ENCODE assay signal across 25 cellular contexts in the genomic region with DNA sequence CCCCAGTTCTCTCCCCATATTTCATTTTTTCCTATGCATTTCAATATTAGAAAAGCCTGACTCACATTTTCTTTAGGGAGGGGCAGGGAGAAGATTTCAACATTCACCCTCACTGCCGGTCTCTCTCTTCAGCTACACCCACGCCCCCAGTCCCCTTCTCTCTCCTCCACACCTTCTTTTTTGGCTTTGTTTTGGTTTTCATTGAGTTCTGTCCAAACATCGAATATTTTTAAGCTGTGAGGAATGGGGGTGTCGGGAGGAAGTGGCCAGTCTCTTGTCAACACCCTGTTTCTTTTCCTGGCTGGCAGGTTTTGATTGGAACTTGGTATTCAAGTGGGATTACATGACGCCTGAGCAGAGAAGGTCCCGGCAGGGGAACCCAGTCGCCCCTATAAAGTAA.
DNase-seq lines count a peak whose midpoint lies in the region; ATAC-seq and TF ChIP-seq lines count a peak whose summit lies in the region.
"Had no signal": no experiment of that assay in that cellular context is flagged by ENCODE, and none has a peak within 500 bp of the region (broad histone marks: within the 10 kb centered on the region; RNA-seq: fewer than 3 reads in every experiment).

No MANE protein-coding gene starts in this region.

- H4K20me1 ChIP-seq in mammary epithelial cell (ENCODE audit: insufficient read depth, low read length) (no peaks in the 10 kb centered on the region), OCI-LY7 (ENCODE audit: insufficient read depth, low read length) (no peaks in the 10 kb centered on the region)

- ATAC-seq in thoracic aorta (ENCODE audit: insufficient number of reproducible peaks, low FRiP score, low read depth): no peak
- no peak for ATAC-seq in HG02759 (IDR thresholded peaks at IDR 0.05; ENCODE audit: unreplicated experiment)
- ATAC-seq: activated T-cell treated with anti-CD3 and anti-CD28 coated beads, Interleukin-2, amount 50 U/mL, for 4 hours; gastrocnemius medialis had no signal

- H3K4me3 Mint-ChIP-seq in MCF 10A (ENCODE audit: unreplicated experiment) (no peak overlapping the region), chondrocyte (ENCODE audit: unreplicated experiment) (no peak overlapping the region)
- H3K4me3 Mint-ChIP-seq: activated T-cell treated with anti-CD3 and anti-CD28 coated beads, Interleukin-2, amount 50 U/mL, for 4 hours; T-helper 1 cell treated with Interleukin-12 subunit alpha and Interleukin-12 subunit beta and Interleukin-4 antibody, amounts not matched to agents 30 μg/mL and 1 μg/mL, for 36 hours had no signal

- H3K36me3 Mint-ChIP-seq in MCF 10A (ENCODE audit: insufficient read depth, unreplicated experiment) (peaks cover 89% of the 10 kb centered on the region), chondrocyte (ENCODE audit: low read depth) (peaks cover 40% of the 10 kb centered on the region)

- H3K36me3 ChIP-seq in mammary epithelial cell (ENCODE audit: insufficient read depth, low read length) (peaks cover 16% of the 10 kb centered on the region), thoracic aorta (peaks cover 19% of the 10 kb centered on the region), OCI-LY7 (ENCODE audit: insufficient read depth, low read length) (peaks cover 34% of the 10 kb centered on the region; the same call in 1 of the 2 replicates)

- H3K9ac ChIP-seq in mammary epithelial cell (ENCODE audit: insufficient read depth, low read length): no peak overlapping the region
- H3K9ac ChIP-seq: BLaER1 had no signal

- no peaks in the 10 kb centered on the region for H3K9me3 ChIP-seq in mammary epithelial cell (replicated peaks; ENCODE audit: insufficient read depth, low read length)
- no peaks in the 10 kb centered on the region for H3K9me3 ChIP-seq in thoracic aorta
- H3K9me3 ChIP-seq in OCI-LY7 (ENCODE audit: low read length): no peaks in the 10 kb centered on the region
- H3K9me3 ChIP-seq: BLaER1, gastrocnemius medialis, left ventricle myocardium inferior, testis had no signal

- intact Hi-C loops in MCF 10A (cut with micrococcal nuclease): loop anchor here (5.0 kb wide), 1 partner anchor 182 kb away; a partner anchor contains a TSS
- intact Hi-C loops in mammary epithelial cell (cut with micrococcal nuclease): no loop called here
- intact Hi-C loops in OCI-LY7 (cut with micrococcal nuclease; ENCODE audit: unreplicated experiment): no loop called here

- in situ Hi-C loops in mammary epithelial cell (cut with MboI; ENCODE audit: low sequenced_read_pairs in 2 of 2): no loop called here

- H3K9me2 ChIP-seq in OCI-LY7 (ENCODE audit: insufficient read depth, low read length): no peaks in the 10 kb centered on the region

- BruUV-seq in MCF 10A (replicated peaks; lab: Mats Ljungman, UMichigan) (no TSS peak), mammary epithelial cell (replicated peaks; lab: Mats Ljungman, UMichigan) (no TSS peak), OCI-LY7 (replicated peaks; lab: Mats Ljungman, UMichigan) (no TSS peak)

- H3K27me3 Mint-ChIP-seq in MCF 10A (ENCODE audit: insufficient read depth, unreplicated experiment) (no peaks in the 10 kb centered on the region), chondrocyte (ENCODE audit: low read depth) (no peaks in the 10 kb centered on the region)

- peaks cover 4% of the 10 kb centered on the region for H3K79me2 ChIP-seq in mammary epithelial cell (ENCODE audit: insufficient read depth, low read length)
- no peaks in the 10 kb centered on the region for H3K79me2 ChIP-seq in OCI-LY7 (ENCODE audit: insufficient read depth, low read depth, low read length)
- H3K79me2 ChIP-seq: hepatocyte had no signal

- 46% methylated on average over 7 of the region's 7 CpGs for WGBS in mammary epithelial cell (ENCODE audit: low coverage, missing lambda C conversion rate)

- H2AFZ ChIP-seq in mammary epithelial cell (ENCODE audit: low read depth, low read length) (no peak overlapping the region), OCI-LY7 (ENCODE audit: low read length) (no peak overlapping the region)
- H2AFZ ChIP-seq: hepatocyte had no signal

- POLR2A ChIA-PET in MCF 10A (lab: Yijun Ruan, JAX): interaction anchor here (0.6 to 1.3 kb wide), 4 partner anchors 11 to 22 kb away, joined by 3 read pairs; no protein-coding TSS in a partner anchor
- POLR2A ChIA-PET in OCI-LY7 (lab: Charles Lee): no interaction called here

- H3K4me2 ChIP-seq in mammary epithelial cell (ENCODE audit: insufficient read depth, low read depth, low read length) (no peak overlapping the region), OCI-LY7 (ENCODE audit: low read length) (no peak overlapping the region)
- H3K4me2 ChIP-seq: BLaER1, hepatocyte had no signal

- H3K4me1 ChIP-seq in mammary epithelial cell (ENCODE audit: insufficient read depth, low read length): no peaks in the 10 kb centered on the region
- peaks cover 42 to 54% of the 10 kb centered on the region in 2 donors for H3K4me1 ChIP-seq in thoracic aorta (ENCODE audit: control insufficient read depth in 1 of 2, low read depth in 2 of 2)
- no peaks in the 10 kb centered on the region for H3K4me1 ChIP-seq in OCI-LY7 (ENCODE audit: insufficient read depth, low read length, poor library complexity, severe bottlenecking)
- H3K4me1 ChIP-seq: gastrocnemius medialis, left ventricle myocardium inferior had no signal

- dilution Hi-C loops in mammary epithelial cell (cut with HindIII; ENCODE audit: low sequenced_read_pairs): no loop called here

- H3K27ac Mint-ChIP-seq in MCF 10A (ENCODE audit: low read depth, unreplicated experiment): peak overlapping the region; percentile 78
- H3K27ac Mint-ChIP-seq in chondrocyte (ENCODE audit: unreplicated experiment): peak overlapping the region; percentile 68
- H3K27ac Mint-ChIP-seq: T-helper 1 cell treated with Interleukin-12 subunit alpha and Interleukin-12 subunit beta and Interleukin-4 antibody, amounts not matched to agents 30 μg/mL and 1 μg/mL, for 36 hours had no signal

- no peak for TF ChIP-seq CTCF in MCF 10A (IDR thresholded peaks at IDR 0.05; ENCODE audit: unreplicated experiment)
- no peak for TF ChIP-seq CTCF in mammary epithelial cell (conservative IDR thresholded peaks at IDR 0.05 in 1 of 2, IDR thresholded peaks at IDR 0.05 in 1 of 2; ENCODE audit: extremely low read depth in 1 of 2, insufficient read depth in 1 of 2, low read depth in 1 of 2, low read length in 2 of 2)
- no peak for TF ChIP-seq CTCF in chondrocyte (IDR thresholded peaks at IDR 0.05)
- no peak for TF ChIP-seq CTCF in thoracic aorta (IDR thresholded peaks at IDR 0.05)
- no peak for TF ChIP-seq CTCF in OCI-LY7 (conservative IDR thresholded peaks at IDR 0.05; ENCODE audit: low read length)

- peak; percentile 55 for DNase-seq in MCF 10A (ENCODE audit: unreplicated experiment)
- DNase-seq in mammary epithelial cell: no peak
- DNase-seq in chondrocyte (ENCODE audit: low spot score): no peak
- peak; percentile 59 for DNase-seq in mesenteric fat pad (ENCODE audit: low spot score)
- no peak for DNase-seq in thoracic aorta (ENCODE audit: low spot score)
- DNase-seq in OCI-LY7 (ENCODE audit: low spot score): no peak
- no peak for DNase-seq in midbrain (lab: John Stamatoyannopoulos, UW)
- DNase-seq: ACHN; activated CD4-positive, alpha-beta T cell treated with anti-CD3 and anti-CD28 coated beads for 1 hour; activated CD8-positive, alpha-beta memory T cell treated with anti-CD3 and anti-CD28 coated beads for 24 hours; activated naive CD4-positive, alpha-beta T cell treated with Interleukin-2 at 50 U/mL for 16 hours; activated T-cell treated with anti-CD3 and anti-CD28 coated beads, Interleukin-2, amount 50 U/mL, for 4 hours; DMS79 treated with DMSO at 0.1 percent for 48 hours; effector CD8-positive, alpha-beta T cell; erythroblast; gastrocnemius medialis; KBM-7; left ventricle myocardium inferior; NCI-H1694 treated with DMSO at 0.1 percent for 48 hours; NCI-H526 treated with DMSO at 0.1 percent for 48 hours; testis had no signal

- no peak overlapping the region for H3K4me3 ChIP-seq in mammary epithelial cell (replicated peaks in 1 of 3; ENCODE audit: insufficient read depth in 1 of 3, low read depth in 2 of 3, low read length in 3 of 3)
- peak overlapping the region; percentile 9 for H3K4me3 ChIP-seq in thoracic aorta
- no peak overlapping the region for H3K4me3 ChIP-seq in OCI-LY7 (ENCODE audit: low read depth, low read length, poor library complexity, severe bottlenecking)
- H3K4me3 ChIP-seq: BLaER1, gastrocnemius medialis, hepatocyte, left ventricle myocardium inferior, testis had no signal

- CTCF ChIA-PET in MCF 10A (lab: Yijun Ruan, JAX): interaction anchor here (0.6 to 1.2 kb wide), 3 partner anchors 13 to 993 kb away, joined by 3 to 4 read pairs (median 3); no protein-coding TSS in a partner anchor
- CTCF ChIA-PET in mammary epithelial cell (lab: Charles Lee; ENCODE audit: low non-redundant PET): no interaction called here
- CTCF ChIA-PET in OCI-LY7 (lab: Charles Lee; ENCODE audit: unreplicated experiment): no interaction called here

- H3K9me3 Mint-ChIP-seq in MCF 10A (ENCODE audit: unreplicated experiment): no peaks in the 10 kb centered on the region
- no peaks in the 10 kb centered on the region for H3K9me3 Mint-ChIP-seq in chondrocyte (ENCODE audit: low read depth)
- H3K9me3 Mint-ChIP-seq: activated T-cell treated with anti-CD3 and anti-CD28 coated beads, Interleukin-2, amount 50 U/mL, for 4 hours; T-helper 1 cell treated with Interleukin-12 subunit alpha and Interleukin-12 subunit beta and Interleukin-4 antibody, amounts not matched to agents 30 μg/mL and 1 μg/mL, for 36 hours had no signal

- H3K27ac ChIP-seq in mammary epithelial cell (ENCODE audit: insufficient read depth, low read depth, low read length): no peak overlapping the region
- peak overlapping the region; percentile 83 to 89 for H3K27ac ChIP-seq in thoracic aorta
- no peak overlapping the region for H3K27ac ChIP-seq in OCI-LY7 (ENCODE audit: low read depth, low read length, poor library complexity, severe bottlenecking)
- H3K27ac ChIP-seq: BLaER1, gastrocnemius medialis, hepatocyte, left ventricle myocardium inferior, testis had no signal

- H3K27me3 ChIP-seq in mammary epithelial cell (ENCODE audit: insufficient read depth, low read length) (no peaks in the 10 kb centered on the region), thoracic aorta (replicated peaks; ENCODE audit: insufficient read depth) (no peaks in the 10 kb centered on the region)
- H3K27me3 ChIP-seq: BLaER1, gastrocnemius medialis, hepatocyte, testis had no signal

- H3K4me1 Mint-ChIP-seq in MCF 10A (ENCODE audit: insufficient read depth, unreplicated experiment) (peaks cover 13% of the 10 kb centered on the region), chondrocyte (ENCODE audit: low read depth) (peaks cover 40% of the 10 kb centered on the region)

Comparison
In these comparisons a context has a peak if more than half of its experiments do, and no peak if none do; other contexts are left out.
1. DNase-seq: peak in MCF 10A (single experiment) and mesenteric fat pad (single experiment); none in mammary epithelial cell (single experiment), chondrocyte (single experiment), thoracic aorta (single experiment), OCI-LY7 (single experiment) and midbrain (single experiment).
2. H3K27ac ChIP-seq: peak in thoracic aorta (2 of 2); none in mammary epithelial cell (single experiment) and OCI-LY7 (single experiment).